ENCODE assay signal across 8 cellular contexts in genomic region chr3:30625541-30626438, GRCh38. TPM values are rescaled to one million over a fixed set of nuclear protein-coding genes. Genes with fewer than 3 reads are reported as not detected.
DNase-seq lines count a peak whose midpoint lies in the region; ATAC-seq and TF ChIP-seq lines count a peak whose summit lies in the region.

No MANE protein-coding gene starts in this region.

- no peak for TF ChIP-seq CTCF in progenitor cell of endocrine pancreas (IDR thresholded peaks at IDR 0.05; ENCODE audit: unreplicated experiment)

- no peak overlapping the region for H3K27ac ChIP-seq in CD8-positive, alpha-beta memory T cell (ENCODE audit: low read depth, low read length)

- H3K36me3 Mint-ChIP-seq in CD8-positive, alpha-beta memory T cell, result peaks cover 0 to 66% (median 20%) of the 10 kb centered on the region in 3 donors
- peaks cover 2% of the 10 kb centered on the region for H3K36me3 Mint-ChIP-seq in T-helper 17 cell (ENCODE audit: low read depth)
- peaks cover 22% of the 10 kb centered on the region for H3K36me3 Mint-ChIP-seq in progenitor cell of endocrine pancreas (ENCODE audit: insufficient read depth)

- H3K27me3 Mint-ChIP-seq in CD8-positive, alpha-beta memory T cell, result no peaks in the 10 kb centered on the region
- H3K27me3 Mint-ChIP-seq in T-helper 17 cell (no peaks in the 10 kb centered on the region), progenitor cell of endocrine pancreas (no peaks in the 10 kb centered on the region)

- CTCF ChIA-PET in CD8-positive, alpha-beta memory T cell (lab: Charles Lee), result interaction anchor here (0.8 to 2.0 kb wide), 2 partner anchors 32 to 66 kb away, joined by 3 to 4 read pairs; no protein-coding TSS in a partner anchor

- no peaks in the 10 kb centered on the region for H3K27me3 ChIP-seq in CD8-positive, alpha-beta memory T cell (ENCODE audit: insufficient read depth, low read length, poor library complexity, severe bottlenecking)

- POLR2A ChIA-PET in CD8-positive, alpha-beta memory T cell (lab: Charles Lee), result no interaction called here

- H3K4me3 Mint-ChIP-seq in CD8-positive, alpha-beta memory T cell, result peak overlapping the region in 6 of 7 donors; percentile 5 to 61 (median 42)
- H3K4me3 Mint-ChIP-seq in T-helper 17 cell (no peak overlapping the region), progenitor cell of endocrine pancreas (ENCODE audit: low read depth) (no peak overlapping the region)

- peaks cover 98% of the 10 kb centered on the region for H3K4me1 ChIP-seq in CD8-positive, alpha-beta memory T cell (ENCODE audit: insufficient read depth, low read length)

- no peak overlapping the region for H3K4me3 ChIP-seq in CD8-positive, alpha-beta memory T cell (ENCODE audit: low read length)

- DNase-seq in CD8-positive, alpha-beta memory T cell, result no peak
- DNase-seq in T-helper 17 cell (no peak), fibroblast of gingiva (ENCODE audit: low read depth) (peak; percentile 70), progenitor cell of endocrine pancreas (ENCODE audit: low spot score, unreplicated experiment) (no peak), NCI-H1105 treated with DMSO at 0.1 percent for 48 hours (lab: John Stamatoyannopoulos, UW) (no peak), NCI-H1417 (lab: John Stamatoyannopoulos, UW) (no peak), HK-2 (ENCODE audit: unreplicated experiment) (no peak)
- no peak for DNase-seq in stimulated activated CD4-positive, alpha-beta T cell treated with anti-CD3 and anti-CD28 coated beads, Interleukin-4, amount 100 ng/mL, for 1 hour

- ATAC-seq in T-helper 17 cell, result no peak

- peaks cover 87 to 100% (median 99%) of the 10 kb centered on the region in 3 donors for H3K4me1 Mint-ChIP-seq in CD8-positive, alpha-beta memory T cell
- H3K4me1 Mint-ChIP-seq in T-helper 17 cell (peaks cover 56% of the 10 kb centered on the region), progenitor cell of endocrine pancreas (ENCODE audit: low read depth) (peaks cover 7% of the 10 kb centered on the region)

- H3K9me3 Mint-ChIP-seq in CD8-positive, alpha-beta memory T cell, result no peaks in the 10 kb centered on the region
- no peaks in the 10 kb centered on the region for H3K9me3 Mint-ChIP-seq in progenitor cell of endocrine pancreas (ENCODE audit: low read depth)

- H3K9me3 ChIP-seq in CD8-positive, alpha-beta memory T cell (ENCODE audit: low read length), result no peaks in the 10 kb centered on the region
- no peaks in the 10 kb centered on the region for H3K9me3 ChIP-seq in T-helper 17 cell (ENCODE audit: control insufficient read depth, low read length, poor library complexity, severe bottlenecking)

- H3K27ac Mint-ChIP-seq in CD8-positive, alpha-beta memory T cell, result peak overlapping the region; percentile 47 to 97 (median 88)
- H3K27ac Mint-ChIP-seq in T-helper 17 cell, result peak overlapping the region; percentile 99
- H3K27ac Mint-ChIP-seq in progenitor cell of endocrine pancreas, result peak overlapping the region; percentile 81

- peaks cover 9% of the 10 kb centered on the region for H3K36me3 ChIP-seq in CD8-positive, alpha-beta memory T cell (ENCODE audit: insufficient read depth, low read length)

RNA-seq across cellular contexts. Expression of gene TGFBR2, which starts 19.4 kb away (rescaled TPM):
- total RNA-seq in CD8-positive, alpha-beta memory T cell, result 10 to 100 TPM; 55.3 to 56.3 TPM
- 108 TPM for polyA plus RNA-seq in CD8-positive, alpha-beta memory T cell
- 10 to 100 TPM; 58.4 to 74.5 TPM for total RNA-seq in T-helper 17 cell
- 21.1 and 21.2 TPM in 2 replicates for total RNA-seq in progenitor cell of endocrine pancreas

Comparison
In these comparisons a context has a peak if more than half of its experiments do, and no peak if none do; other contexts are left out.
1. H3K4me3 Mint-ChIP-seq: peak in CD8-positive, alpha-beta memory T cell (6 of 7); none in T-helper 17 cell (single experiment) and progenitor cell of endocrine pancreas (single experiment).
2. Peak in every context shown above with its lines, with median percentiles within 50 percentile points of each other: H3K27ac Mint-ChIP-seq.